ENCODE assay signal across 8 cellular contexts in genomic region chr15:100601158-100601557, GRCh38. TPM values are rescaled to one million over a fixed set of nuclear protein-coding genes. Genes with fewer than 3 reads are reported as not detected.
DNase-seq lines count a peak whose midpoint lies in the region; ATAC-seq and TF ChIP-seq lines count a peak whose summit lies in the region.

No MANE protein-coding gene starts in this region.

- H3K4me2 ChIP-seq in skeletal muscle satellite cell (ENCODE audit: low read length), result peak overlapping the region; percentile 89

- WGBS in HUES64, result 1% methylated on average over 8 of the region's 10 CpGs

- peak; percentile 15 for DNase-seq in Ammon's horn (ENCODE audit: low spot score)
- peak; percentile 46 to 54 for DNase-seq in activated CD4-positive, alpha-beta T cell treated with anti-CD3 and anti-CD28 coated beads, Interleukin-2, amount 50 U/mL, for 48 hours
- DNase-seq in fibroblast of pulmonary artery (ENCODE audit: low read depth), result peak; percentile 17

- H3K9ac ChIP-seq in HUES64 (ENCODE audit: low read depth, low read length) (peak overlapping the region; percentile 60), skeletal muscle satellite cell (ENCODE audit: low read depth, low read length) (peak overlapping the region; percentile 87)

- H3K9me3 ChIP-seq in HUES64 (ENCODE audit: insufficient read depth, low read depth, low read length) (no peaks in the 10 kb centered on the region), skeletal muscle satellite cell (replicated peaks; ENCODE audit: low read length) (no peaks in the 10 kb centered on the region)

- H3K36me3 ChIP-seq in HUES64 (ENCODE audit: insufficient read depth, low read length) (peaks cover 17% of the 10 kb centered on the region), skeletal muscle satellite cell (ENCODE audit: insufficient read depth, low read length) (peaks cover 4% of the 10 kb centered on the region)

- no peak overlapping the region for H3K27ac ChIP-seq in HUES64 (ENCODE audit: low read depth, low read length)

- H3K4me3 ChIP-seq in HUES64 (ENCODE audit: low read length) (peak overlapping the region; percentile 77), fibroblast of pulmonary artery (replicated peaks; ENCODE audit: low read depth, low read length) (peak overlapping the region; percentile 87), skeletal muscle satellite cell (ENCODE audit: low read length) (peak overlapping the region; percentile 86)

- no peaks in the 10 kb centered on the region for H3K27me3 ChIP-seq in HUES64 (ENCODE audit: insufficient read depth, low read length)
- H3K27me3 ChIP-seq in skeletal muscle satellite cell (ENCODE audit: control insufficient read depth, insufficient read depth, low read length), result no peaks in the 10 kb centered on the region

- ATAC-seq in HG03460 (IDR thresholded peaks at IDR 0.05; ENCODE audit: unreplicated experiment) (no peak), GM18870 (IDR thresholded peaks at IDR 0.05; ENCODE audit: unreplicated experiment) (no peak), HG03095 (IDR thresholded peaks at IDR 0.05; ENCODE audit: unreplicated experiment) (no peak)

- TF ChIP-seq CTCF in fibroblast of pulmonary artery (IDR thresholded peaks at IDR 0.05; ENCODE audit: low read length, missing control alignments), result no peak

- H3K4me1 ChIP-seq in HUES64 (ENCODE audit: insufficient read depth, low read length) (peaks cover 10% of the 10 kb centered on the region), skeletal muscle satellite cell (ENCODE audit: control insufficient read depth, insufficient read depth, low read length) (peaks cover 18% of the 10 kb centered on the region)

RNA-seq across cellular contexts. Expression of gene LINS1, which starts 0.8 kb away (rescaled TPM):
- 9.2 TPM for polyA plus RNA-seq in HUES64 (2013, experiment 1 of 2)
- polyA plus RNA-seq in HUES64 (2013, experiment 2 of 2), result 9.5 TPM
- 14.2 and 16.4 TPM in 2 replicates for total RNA-seq in skeletal muscle satellite cell (2012; rRNA removed)

RNA-seq across cellular contexts. Expression of gene ASB7, which starts 1.2 kb away (rescaled TPM):
- 6.9 TPM for polyA plus RNA-seq in HUES64 (2013, experiment 1 of 2)
- 6.3 TPM for polyA plus RNA-seq in HUES64 (2013, experiment 2 of 2)
- 12.4 and 12.7 TPM in 2 replicates for total RNA-seq in skeletal muscle satellite cell (2012; rRNA removed)
